ENCODE assay signal across 9 cellular contexts in genomic region chr11:8262552-8263108, GRCh38. TPM values are rescaled to one million over a fixed set of nuclear protein-coding genes. Genes with fewer than 3 reads are reported as not detected.
DNase-seq lines count a peak whose midpoint lies in the region; ATAC-seq and TF ChIP-seq lines count a peak whose summit lies in the region.
"Had no signal": no experiment of that assay in that cellular context is flagged by ENCODE, and none has a peak within 500 bp of the region (broad histone marks: within the 10 kb centered on the region; RNA-seq: fewer than 3 reads in every experiment).

No MANE protein-coding gene starts in this region.

- H3K4me3 ChIP-seq in HUES48 (ENCODE audit: low read depth, low read length) (peak overlapping the region; percentile 66), fibroblast of the aortic adventitia (ENCODE audit: low read depth, low read length) (peak overlapping the region; percentile 44)
- H3K4me3 ChIP-seq: SJSA1 had no signal

- peaks cover 62% of the 10 kb centered on the region for H3K27me3 Mint-ChIP-seq in activated CD8-positive, alpha-beta T cell treated with anti-CD3 and anti-CD28 coated beads for 36 hours
- H3K27me3 Mint-ChIP-seq in nephron (ENCODE audit: low read depth) = peaks cover 93% of the 10 kb centered on the region

- intact Hi-C loops in activated CD8-positive, alpha-beta T cell treated with anti-CD3 and anti-CD28 coated beads for 36 hours (cut with micrococcal nuclease) = no loop called here

- no peaks in the 10 kb centered on the region for H3K36me3 ChIP-seq in ES-I3 (ENCODE audit: insufficient read depth, low read length)
- H3K36me3 ChIP-seq in HUES48 (ENCODE audit: control insufficient read depth, insufficient read depth, low read length) = no peaks in the 10 kb centered on the region
- H3K36me3 ChIP-seq: SJSA1 had no signal

- H3K9me3 Mint-ChIP-seq in activated CD8-positive, alpha-beta T cell treated with anti-CD3 and anti-CD28 coated beads for 36 hours = no peaks in the 10 kb centered on the region
- H3K9me3 Mint-ChIP-seq in nephron = no peaks in the 10 kb centered on the region

- peaks cover 80% of the 10 kb centered on the region for H3K27me3 ChIP-seq in HUES48 (ENCODE audit: control insufficient read depth, insufficient read depth, low read length)

- POLR2A ChIA-PET in activated CD8-positive, alpha-beta T cell treated with anti-CD3 and anti-CD28 coated beads for 36 hours (lab: Charles Lee) = no interaction called here
- POLR2A ChIA-PET in GM10248 (lab: Yijun Ruan, JAX) = no interaction called here

- H3K9ac ChIP-seq in ES-I3 (ENCODE audit: low read depth, low read length) = peak overlapping the region; percentile 61
- no peak overlapping the region for H3K9ac ChIP-seq in HUES48 (ENCODE audit: low read depth, low read length)

- H3K4me3 Mint-ChIP-seq in activated CD8-positive, alpha-beta T cell treated with anti-CD3 and anti-CD28 coated beads for 36 hours = peak overlapping the region; percentile 35
- H3K4me3 Mint-ChIP-seq in nephron = peak overlapping the region; percentile 72 to 79 (median 76)

- H3K27ac Mint-ChIP-seq in activated CD8-positive, alpha-beta T cell treated with anti-CD3 and anti-CD28 coated beads for 36 hours = no peak overlapping the region
- H3K27ac Mint-ChIP-seq in nephron = no peak overlapping the region

- DNase-seq in activated CD8-positive, alpha-beta T cell treated with anti-CD3 and anti-CD28 coated beads for 36 hours = peak; percentile 43
- peak; percentile 45 for DNase-seq in fibroblast of the aortic adventitia (ENCODE audit: low read depth)
- DNase-seq in NK-92 treated with Interleukin-12 subunit alpha and Interleukin-12 subunit beta, amount 100 ng/mL, for 24 hours (lab: John Stamatoyannopoulos, UW) = no peak
- DNase-seq in GM10248 (ENCODE audit: extremely low spot score) = no peak

- H3K27ac ChIP-seq in HUES48 (ENCODE audit: low read depth, low read length) = no peak overlapping the region
- H3K27ac ChIP-seq: SJSA1 had no signal

- peaks cover 9% of the 10 kb centered on the region for H3K4me1 Mint-ChIP-seq in activated CD8-positive, alpha-beta T cell treated with anti-CD3 and anti-CD28 coated beads for 36 hours (ENCODE audit: low read depth)
- H3K4me1 Mint-ChIP-seq in nephron = peaks cover 19% of the 10 kb centered on the region

- TF ChIP-seq CTCF in activated CD8-positive, alpha-beta T cell treated with anti-CD3 and anti-CD28 coated beads for 36 hours (IDR thresholded peaks at IDR 0.05) = no peak
- no peak for TF ChIP-seq CTCF in fibroblast of the aortic adventitia (IDR thresholded peaks at IDR 0.05; ENCODE audit: insufficient read depth, low read length)
- no peak for TF ChIP-seq CTCF in nephron (IDR thresholded peaks at IDR 0.05; ENCODE audit: unreplicated experiment in 3 of 3)
- no peak for TF ChIP-seq CTCF in GM10248 (IDR thresholded peaks at IDR 0.05; ENCODE audit: control extremely low read depth, extremely low read depth, low read depth, missing control alignments)

- ATAC-seq in activated CD8-positive, alpha-beta T cell treated with anti-CD3 and anti-CD28 coated beads for 36 hours = peak; percentile 55
- no peak for ATAC-seq in HG03108 (IDR thresholded peaks at IDR 0.05; ENCODE audit: unreplicated experiment)

- CTCF ChIA-PET in activated CD8-positive, alpha-beta T cell treated with anti-CD3 and anti-CD28 coated beads for 36 hours (lab: Charles Lee) = interaction anchor here (0.9 to 3.2 kb wide), 16 partner anchors 8 to 301 kb away, joined by 3 to 33 read pairs (median 12); no protein-coding TSS in a partner anchor
- CTCF ChIA-PET in GM10248 (lab: Yijun Ruan, JAX) = interaction anchor here (1.0 to 4.5 kb wide), 19 partner anchors 8 to 335 kb away, joined by 3 to 24 read pairs (median 6); no protein-coding TSS in a partner anchor

- H3K4me1 ChIP-seq in ES-I3 (ENCODE audit: insufficient read depth, low read length) (peaks cover 13% of the 10 kb centered on the region), HUES48 (ENCODE audit: control insufficient read depth, insufficient read depth, low read length) (peaks cover 13% of the 10 kb centered on the region; the same call in 1 of the 2 replicates)
- H3K4me1 ChIP-seq: SJSA1 had no signal

- H3K9me3 ChIP-seq in ES-I3 (ENCODE audit: control insufficient read depth, insufficient read depth, low read length) (no peaks in the 10 kb centered on the region), HUES48 (ENCODE audit: control insufficient read depth, insufficient read depth, low read length) (no peaks in the 10 kb centered on the region)
- H3K9me3 ChIP-seq: SJSA1 had no signal

- no peaks in the 10 kb centered on the region for H3K36me3 Mint-ChIP-seq in activated CD8-positive, alpha-beta T cell treated with anti-CD3 and anti-CD28 coated beads for 36 hours (ENCODE audit: low read depth)
- H3K36me3 Mint-ChIP-seq in nephron (ENCODE audit: low read depth) = no peaks in the 10 kb centered on the region

RNA-seq across cellular contexts. Expression of gene LMO1, which starts 1.0 kb away (rescaled TPM):
- total RNA-seq in activated CD8-positive, alpha-beta T cell treated with anti-CD3 and anti-CD28 coated beads for 36 hours = not detected
- total RNA-seq in fibroblast of the aortic adventitia (ENCODE audit: low replicate concordance) = not detected in 2 replicates
- total RNA-seq: SJSA1 had no signal

Comparison
In these comparisons a context has a peak if more than half of its experiments do, and no peak if none do; other contexts are left out.
1. DNase-seq: peak in activated CD8-positive, alpha-beta T cell treated with anti-CD3 and anti-CD28 coated beads for 36 hours (single experiment) and fibroblast of the aortic adventitia (single experiment); none in NK-92 treated with Interleukin-12 subunit alpha and Interleukin-12 subunit beta, amount 100 ng/mL, for 24 hours (single experiment) and GM10248 (single experiment).